In genomic region chr16:3282103-3282746, GRCh38 we compare ENCODE assay signal across 1 cellular context.
TF ChIP-seq lines count a peak whose summit lies in the region.

No MANE protein-coding gene starts in this region.

TF ChIP-seq in HEK293, 187 proteins besides CTCF, POLR2A, EP300 and RAD21 (continued from another document and continues in another):
- TF ChIP-seq ZNF280D (tag by site-specific recombination; IDR thresholded peaks at IDR 0.05) (no peak), ZNF2 (tag by site-specific recombination; IDR thresholded peaks at IDR 0.05) (peak; percentile 65; the same call in 1 of the 2 replicates), ZNF707 (tag by site-specific recombination; IDR thresholded peaks at IDR 0.05) (no peak), MEIS1 (CRISPR knock-in tag; IDR thresholded peaks at IDR 0.05; ENCODE audit: borderline replicate concordance) (no peak), SCRT1 (tag by site-specific recombination; IDR thresholded peaks at IDR 0.05; ENCODE audit: borderline replicate concordance) (peak; percentile 45; the same call in 1 of the 2 replicates), ZNF660 (tag by site-specific recombination; IDR thresholded peaks at IDR 0.05) (0 out of 2 replicates have a peak, but pooled peaks have one; percentile 31), ZNF335 (tag by site-specific recombination; conservative IDR thresholded peaks at IDR 0.05) (peak; percentile 65), KLF7 (tag by site-specific recombination; IDR thresholded peaks at IDR 0.05; ENCODE audit: borderline replicate concordance) (no peak), FEZF1 (tag by site-specific recombination; IDR thresholded peaks at IDR 0.05) (no peak), ZNF311 (tag by site-specific recombination; IDR thresholded peaks at IDR 0.05; ENCODE audit: borderline replicate concordance) (no peak), ZNF175 (tag by site-specific recombination; IDR thresholded peaks at IDR 0.05) (no peak), ZBTB21 (tag by site-specific recombination; IDR thresholded peaks at IDR 0.05) (peak; percentile 29; the same call in 1 of the 2 replicates), ZNF501 (tag by site-specific recombination; IDR thresholded peaks at IDR 0.05) (no peak), KLF17 (tag by site-specific recombination; IDR thresholded peaks at IDR 0.05) (no peak), ZNF280C (tag by site-specific recombination; IDR thresholded peaks at IDR 0.05) (no peak), ZSCAN16 (tag by site-specific recombination; IDR thresholded peaks at IDR 0.05) (no peak), ZNF211 (tag by site-specific recombination; IDR thresholded peaks at IDR 0.05; ENCODE audit: low read depth) (no peak), ZNF571 (tag by site-specific recombination; IDR thresholded peaks at IDR 0.05) (no peak), ZNF140 (tag by site-specific recombination; IDR thresholded peaks at IDR 0.05) (no peak), TRIM28 (IDR thresholded peaks at IDR 0.05; ENCODE audit: borderline replicate concordance, low read length) (no peak), ZBTB8A (tag by site-specific recombination; IDR thresholded peaks at IDR 0.05) (peak; percentile 95), ZSCAN4 (tag by site-specific recombination; IDR thresholded peaks at IDR 0.05) (no peak; the same call in 1 of the 2 replicates), ZNF658 (tag by site-specific recombination; IDR thresholded peaks at IDR 0.05) (no peak), TCF7L2 (IDR thresholded peaks at IDR 0.05; ENCODE audit: borderline replicate concordance, low read depth, low read length) (no peak), ZBTB26 (tag by site-specific recombination; optimal IDR thresholded peaks at IDR 0.05) (no peak), ZNF596 (tag by site-specific recombination; IDR thresholded peaks at IDR 0.05) (no peak), ZNF585B (tag by site-specific recombination; IDR thresholded peaks at IDR 0.05) (no peak), HOXC10 (CRISPR knock-in tag; IDR thresholded peaks at IDR 0.05) (no peak), ZBTB48 (tag by site-specific recombination; IDR thresholded peaks at IDR 0.05) (no peak), REST (tag by site-specific recombination; IDR thresholded peaks at IDR 0.05) (no peak), ZNF19 (tag by site-specific recombination; IDR thresholded peaks at IDR 0.05; ENCODE audit: low read depth) (no peak), ZNF510 (tag by site-specific recombination; IDR thresholded peaks at IDR 0.05; ENCODE audit: insufficient replicate concordance) (no peak), GLI4 (tag by site-specific recombination; IDR thresholded peaks at IDR 0.05) (no peak), ZIC2 (tag by site-specific recombination; IDR thresholded peaks at IDR 0.05) (peak; percentile 76), ZFP37 (tag by site-specific recombination; IDR thresholded peaks at IDR 0.05) (peak; percentile 19; the same call in 1 of the 2 replicates), SP2 (tag by site-specific recombination; IDR thresholded peaks at IDR 0.05) (peak; percentile 84), ZNF423 (tag by site-specific recombination; IDR thresholded peaks at IDR 0.05) (no peak), ZNF843 (tag by site-specific recombination; IDR thresholded peaks at IDR 0.05) (no peak), OVOL3 (tag by site-specific recombination; IDR thresholded peaks at IDR 0.05) (no peak), ZNF513 (tag by site-specific recombination; IDR thresholded peaks at IDR 0.05) (no peak), ZNF626 (tag by site-specific recombination; IDR thresholded peaks at IDR 0.05) (no peak), SETDB1 (IDR thresholded peaks at IDR 0.05; ENCODE audit: insufficient read length, low read length) (no peak), ZNF76 (tag by site-specific recombination; IDR thresholded peaks at IDR 0.05; ENCODE audit: borderline replicate concordance, low read depth) (no peak), ZNF600 (tag by site-specific recombination; IDR thresholded peaks at IDR 0.05) (no peak; the same call in 1 of the 2 replicates), ZNF362 (tag by site-specific recombination; IDR thresholded peaks at IDR 0.05) (no peak)
